1 cellular context compared by ENCODE assay signal in the genomic region with DNA sequence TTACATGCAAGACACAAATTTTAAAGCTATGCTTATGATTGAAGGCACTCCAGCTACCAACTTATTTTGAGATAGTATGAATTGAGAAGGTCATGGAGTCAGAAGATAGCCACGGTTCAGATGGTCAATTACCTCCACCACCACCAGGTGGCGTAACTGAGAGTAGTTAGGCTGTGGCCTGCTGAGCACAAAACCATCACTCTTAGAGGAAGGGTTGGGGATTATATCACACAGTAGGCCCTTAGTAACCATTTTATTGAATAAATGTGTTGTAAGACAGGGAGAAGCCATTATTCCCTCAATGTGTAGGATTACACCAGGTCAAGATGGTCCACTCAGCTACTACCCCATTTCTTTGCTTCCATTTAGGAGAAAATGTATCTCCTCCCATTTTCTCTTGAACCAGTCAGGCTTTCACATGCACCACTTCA.
TF ChIP-seq lines count a peak whose summit lies in the region.

No MANE protein-coding gene starts in this region.

TF ChIP-seq in GM12878, 131 proteins besides CTCF, POLR2A, EP300 and RAD21 (continued from another document):
- TF ChIP-seq IKZF1 (conservative IDR thresholded peaks at IDR 0.05) (no peak), NR2C2 (IDR thresholded peaks at IDR 0.05; ENCODE audit: borderline replicate concordance, control insufficient read depth, insufficient read length, low read depth) (no peak), TCF12 (IDR thresholded peaks at IDR 0.05; ENCODE audit: low read depth, low read length) (no peak), SMARCA5 (IDR thresholded peaks at IDR 0.05) (peak; percentile 77; the same call in 1 of the 2 replicates), HDGF (IDR thresholded peaks at IDR 0.05) (no peak), EED (IDR thresholded peaks at IDR 0.05; ENCODE audit: low read depth) (no peak), DPF2 (IDR thresholded peaks at IDR 0.05) (0 out of 2 replicates have a peak, but pooled peaks have one; percentile 20), SMC3 (IDR thresholded peaks at IDR 0.05; ENCODE audit: borderline replicate concordance, low read length) (peak; percentile 90), RCOR1 (conservative IDR thresholded peaks at IDR 0.05; ENCODE audit: low read depth, low read length) (no peak), YY1 (IDR thresholded peaks at IDR 0.05; ENCODE audit: low read depth, low read length) (peak; percentile 65; the same call in 1 of the 2 replicates), PAX8 (IDR thresholded peaks at IDR 0.05) (no peak)
- TF ChIP-seq, protein P1, sequence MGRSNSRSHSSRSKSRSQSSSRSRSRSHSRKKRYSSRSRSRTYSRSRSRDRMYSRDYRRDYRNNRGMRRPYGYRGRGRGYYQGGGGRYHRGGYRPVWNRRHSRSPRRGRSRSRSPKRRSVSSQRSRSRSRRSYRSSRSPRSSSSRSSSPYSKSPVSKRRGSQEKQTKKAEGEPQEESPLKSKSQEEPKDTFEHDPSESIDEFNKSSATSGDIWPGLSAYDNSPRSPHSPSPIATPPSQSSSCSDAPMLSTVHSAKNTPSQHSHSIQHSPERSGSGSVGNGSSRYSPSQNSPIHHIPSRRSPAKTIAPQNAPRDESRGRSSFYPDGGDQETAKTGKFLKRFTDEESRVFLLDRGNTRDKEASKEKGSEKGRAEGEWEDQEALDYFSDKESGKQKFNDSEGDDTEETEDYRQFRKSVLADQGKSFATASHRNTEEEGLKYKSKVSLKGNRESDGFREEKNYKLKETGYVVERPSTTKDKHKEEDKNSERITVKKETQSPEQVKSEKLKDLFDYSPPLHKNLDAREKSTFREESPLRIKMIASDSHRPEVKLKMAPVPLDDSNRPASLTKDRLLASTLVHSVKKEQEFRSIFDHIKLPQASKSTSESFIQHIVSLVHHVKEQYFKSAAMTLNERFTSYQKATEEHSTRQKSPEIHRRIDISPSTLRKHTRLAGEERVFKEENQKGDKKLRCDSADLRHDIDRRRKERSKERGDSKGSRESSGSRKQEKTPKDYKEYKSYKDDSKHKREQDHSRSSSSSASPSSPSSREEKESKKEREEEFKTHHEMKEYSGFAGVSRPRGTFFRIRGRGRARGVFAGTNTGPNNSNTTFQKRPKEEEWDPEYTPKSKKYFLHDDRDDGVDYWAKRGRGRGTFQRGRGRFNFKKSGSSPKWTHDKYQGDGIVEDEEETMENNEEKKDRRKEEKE (IDR thresholded peaks at IDR 0.05): peak; percentile 4; the same call in 1 of the 2 replicates
- TF ChIP-seq, protein P2, sequence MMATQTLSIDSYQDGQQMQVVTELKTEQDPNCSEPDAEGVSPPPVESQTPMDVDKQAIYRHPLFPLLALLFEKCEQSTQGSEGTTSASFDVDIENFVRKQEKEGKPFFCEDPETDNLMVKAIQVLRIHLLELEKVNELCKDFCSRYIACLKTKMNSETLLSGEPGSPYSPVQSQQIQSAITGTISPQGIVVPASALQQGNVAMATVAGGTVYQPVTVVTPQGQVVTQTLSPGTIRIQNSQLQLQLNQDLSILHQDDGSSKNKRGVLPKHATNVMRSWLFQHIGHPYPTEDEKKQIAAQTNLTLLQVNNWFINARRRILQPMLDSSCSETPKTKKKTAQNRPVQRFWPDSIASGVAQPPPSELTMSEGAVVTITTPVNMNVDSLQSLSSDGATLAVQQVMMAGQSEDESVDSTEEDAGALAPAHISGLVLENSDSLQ (IDR thresholded peaks at IDR 0.05): no peak
